In the genomic region with DNA sequence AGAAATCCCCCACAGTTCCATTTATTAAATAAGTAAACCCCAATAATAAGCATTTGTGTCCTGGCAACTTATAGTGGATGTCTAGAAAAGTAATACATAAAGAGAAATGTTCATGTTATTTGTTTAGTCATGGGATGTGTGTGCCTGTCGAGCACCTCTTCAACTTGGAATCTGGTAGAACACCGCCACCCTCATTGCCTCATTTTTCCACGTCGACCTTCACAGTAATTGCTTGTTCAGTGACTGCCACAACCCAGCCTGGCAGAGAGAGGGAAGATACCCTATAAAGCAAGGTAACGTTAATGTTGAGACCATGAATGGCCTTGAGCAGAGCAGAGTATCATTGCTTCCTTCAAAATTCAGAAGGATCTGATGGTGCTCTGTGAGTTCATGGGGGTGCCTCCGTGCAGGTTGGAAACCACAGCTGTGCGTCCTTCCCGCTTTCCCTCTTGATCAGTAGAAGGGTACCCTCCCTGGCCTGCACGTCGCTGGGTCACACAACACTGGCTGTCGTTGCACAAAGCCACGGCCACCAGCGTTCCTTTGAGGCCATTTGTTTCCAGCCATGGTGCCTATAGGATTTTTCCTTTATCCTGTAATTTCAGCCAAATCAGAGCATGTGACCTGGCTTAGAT, we compare ENCODE assay signal across 16 cellular contexts. TPM values are rescaled to one million over a fixed set of nuclear protein-coding genes. Genes with fewer than 3 reads are reported as not detected.
DNase-seq lines count a peak whose midpoint lies in the region; ATAC-seq and TF ChIP-seq lines count a peak whose summit lies in the region.
"Had no signal": no experiment of that assay in that cellular context is flagged by ENCODE, and none has a peak within 500 bp of the region (broad histone marks: within the 10 kb centered on the region; RNA-seq: fewer than 3 reads in every experiment).

No MANE protein-coding gene starts in this region.

- peak overlapping the region; percentile 22 for H3K27ac Mint-ChIP-seq in activated naive CD4-positive, alpha-beta T cell treated with anti-CD3 and anti-CD28 coated beads for 36 hours
- peak overlapping the region; percentile 37 for H3K27ac Mint-ChIP-seq in stimulated activated effector memory CD8-positive, alpha-beta T cell treated with anti-CD3 and anti-CD28 coated beads, Interleukin-12 subunit alpha, Interleukin-12 subunit beta, amount 100 ng/mL, for 72 hours
- H3K27ac Mint-ChIP-seq: activated T-helper 2 cell treated with anti-CD3 and anti-CD28 coated beads, Interferon-gamma antibody, Interleukin-2, Interleukin-4, amounts not matched to agents 10 μg/mL and 5 μg/mL and 100 μg/mL, durations not matched to agents 14 hours and 24 hours and 36 hours; HFFc6; mesothelial cell of epicardium had no signal

- H3K4me1 Mint-ChIP-seq in activated naive CD4-positive, alpha-beta T cell treated with anti-CD3 and anti-CD28 coated beads for 36 hours (ENCODE audit: low read depth) = no peaks in the 10 kb centered on the region
- peaks cover 6% of the 10 kb centered on the region for H3K4me1 Mint-ChIP-seq in stimulated activated effector memory CD8-positive, alpha-beta T cell treated with anti-CD3 and anti-CD28 coated beads, Interleukin-12 subunit alpha, Interleukin-12 subunit beta, amount 100 ng/mL, for 72 hours

- H3K27ac ChIP-seq in RWPE1 (peak overlapping the region; percentile 21), lower lobe of right lung (no peak overlapping the region)
- H3K27ac ChIP-seq: C4-2B had no signal

- H3K9me3 ChIP-seq in lower lobe of right lung = no peaks in the 10 kb centered on the region

- intact Hi-C loops in activated naive CD4-positive, alpha-beta T cell treated with anti-CD3 and anti-CD28 coated beads for 36 hours (cut with micrococcal nuclease) = no loop called here
- intact Hi-C loops in lower lobe of right lung (cut with DNase I) = no loop called here

- POLR2A ChIA-PET in RWPE1 (lab: Yijun Ruan, JAX; ENCODE audit: low non-redundant PET) = no interaction called here
- POLR2A ChIA-PET in HEK293T (lab: Yijun Ruan, JAX) = no interaction called here

- CTCF ChIA-PET in activated naive CD4-positive, alpha-beta T cell treated with anti-CD3 and anti-CD28 coated beads for 36 hours (lab: Charles Lee) = no interaction called here
- CTCF ChIA-PET in RWPE1 (lab: Yijun Ruan, JAX) (no interaction called here), HEK293T (lab: Yijun Ruan, JAX) (no interaction called here)

- peaks cover 6% of the 10 kb centered on the region for H3K36me3 Mint-ChIP-seq in activated naive CD4-positive, alpha-beta T cell treated with anti-CD3 and anti-CD28 coated beads for 36 hours (ENCODE audit: low read depth)
- H3K36me3 Mint-ChIP-seq in stimulated activated effector memory CD8-positive, alpha-beta T cell treated with anti-CD3 and anti-CD28 coated beads, Interleukin-12 subunit alpha, Interleukin-12 subunit beta, amount 100 ng/mL, for 72 hours = peaks cover 43% of the 10 kb centered on the region

- no peak overlapping the region for H3K4me3 Mint-ChIP-seq in activated naive CD4-positive, alpha-beta T cell treated with anti-CD3 and anti-CD28 coated beads for 36 hours
- H3K4me3 Mint-ChIP-seq in stimulated activated effector memory CD8-positive, alpha-beta T cell treated with anti-CD3 and anti-CD28 coated beads, Interleukin-12 subunit alpha, Interleukin-12 subunit beta, amount 100 ng/mL, for 72 hours = no peak overlapping the region
- H3K4me3 Mint-ChIP-seq: HFFc6, mesothelial cell of epicardium had no signal

- ATAC-seq in lower lobe of right lung (peak; percentile 43 to 46), HG03520 (IDR thresholded peaks at IDR 0.05; ENCODE audit: unreplicated experiment) (no peak)
- ATAC-seq in stimulated activated effector memory CD8-positive, alpha-beta T cell treated with anti-CD3 and anti-CD28 coated beads, Interleukin-12 subunit alpha, Interleukin-12 subunit beta, amount 100 ng/mL, for 72 hours = no peak
- ATAC-seq: left colon had no signal

- H3K27me3 Mint-ChIP-seq in activated naive CD4-positive, alpha-beta T cell treated with anti-CD3 and anti-CD28 coated beads for 36 hours (ENCODE audit: low read depth) = no peaks in the 10 kb centered on the region

- DNase-seq in activated naive CD4-positive, alpha-beta T cell treated with anti-CD3 and anti-CD28 coated beads for 36 hours = no peak
- DNase-seq in activated naive CD4-positive, alpha-beta T cell treated with Interleukin-2 at 50 U/mL for 16 hours = no peak
- no peak for DNase-seq in RWPE1 (ENCODE audit: low spot score)
- peak; percentile 29 for DNase-seq in lower lobe of right lung
- no peak for DNase-seq in stimulated activated effector memory CD8-positive, alpha-beta T cell treated with anti-CD3 and anti-CD28 coated beads, Interleukin-12 subunit alpha, Interleukin-12 subunit beta, amount 100 ng/mL, for 72 hours (ENCODE audit: low spot score in 2 of 2)
- no peak for DNase-seq in HEK293T (ENCODE audit: extremely low spot score)
- no peak for DNase-seq in NCI-H526 (lab: John Stamatoyannopoulos, UW)
- DNase-seq: glutamatergic neuron, HFFc6, NCI-H1092, NCI-H2029 treated with DMSO at 0.1 percent for 48 hours had no signal

- H3K36me3 ChIP-seq in lower lobe of right lung = peaks cover 26% of the 10 kb centered on the region

- TF ChIP-seq CTCF in RWPE1 (conservative IDR thresholded peaks at IDR 0.05; ENCODE audit: low read depth) (no peak), lower lobe of right lung (IDR thresholded peaks at IDR 0.05) (no peak)

- H3K4me1 ChIP-seq in lower lobe of right lung = no peaks in the 10 kb centered on the region

- no peak overlapping the region for H3K4me3 ChIP-seq in lower lobe of right lung

- H3K27me3 ChIP-seq in lower lobe of right lung (ENCODE audit: low read depth) = no peaks in the 10 kb centered on the region

- H3K9me3 Mint-ChIP-seq in activated naive CD4-positive, alpha-beta T cell treated with anti-CD3 and anti-CD28 coated beads for 36 hours = no peaks in the 10 kb centered on the region
- H3K9me3 Mint-ChIP-seq in stimulated activated effector memory CD8-positive, alpha-beta T cell treated with anti-CD3 and anti-CD28 coated beads, Interleukin-12 subunit alpha, Interleukin-12 subunit beta, amount 100 ng/mL, for 72 hours = no peaks in the 10 kb centered on the region
- H3K9me3 Mint-ChIP-seq: activated T-helper 2 cell treated with anti-CD3 and anti-CD28 coated beads, Interferon-gamma antibody, Interleukin-2, Interleukin-4, amounts not matched to agents 10 μg/mL and 5 μg/mL and 100 μg/mL, durations not matched to agents 14 hours and 24 hours and 36 hours; HFFc6; mesothelial cell of epicardium had no signal

TF ChIP-seq in HEK293T, 16 proteins besides CTCF, POLR2A, EP300 and RAD21:
- TF ChIP-seq ZNF384 (IDR thresholded peaks at IDR 0.05) = no peak
- TF ChIP-seq SUZ12 (IDR thresholded peaks at IDR 0.05) = no peak
- TF ChIP-seq ELF4 (IDR thresholded peaks at IDR 0.05) = no peak
- TF ChIP-seq FOXK2 (IDR thresholded peaks at IDR 0.05) = no peak
- no peak for TF ChIP-seq BHLHE40 (IDR thresholded peaks at IDR 0.05; ENCODE audit: borderline replicate concordance)
- no peak for TF ChIP-seq FOXM1 (IDR thresholded peaks at IDR 0.05; ENCODE audit: borderline replicate concordance)
- TF ChIP-seq SP1 (IDR thresholded peaks at IDR 0.05) = no peak
- TF ChIP-seq L3MBTL2 (conservative IDR thresholded peaks at IDR 0.05) = no peak
- TF ChIP-seq HDGF (IDR thresholded peaks at IDR 0.05; ENCODE audit: borderline replicate concordance) = no peak
- no peak for TF ChIP-seq LEF1 (IDR thresholded peaks at IDR 0.05; ENCODE audit: borderline replicate concordance)
- no peak for TF ChIP-seq NFRKB (IDR thresholded peaks at IDR 0.05)
- no peak for TF ChIP-seq ARNT (IDR thresholded peaks at IDR 0.05)
- TF ChIP-seq FOXA1 (IDR thresholded peaks at IDR 0.05) = no peak
- no peak for TF ChIP-seq CTBP1 (IDR thresholded peaks at IDR 0.05; ENCODE audit: borderline replicate concordance)
TF ChIP-seq in HEK293T: peak in this region for 0.

RNA-seq across cellular contexts. Expression of gene DNASE1, which starts 3.7 kb away (rescaled TPM):
- 10 to 100 TPM; 13.5 to 13.8 TPM for total RNA-seq in activated naive CD4-positive, alpha-beta T cell treated with anti-CD3 and anti-CD28 coated beads for 36 hours
- total RNA-seq in lower lobe of right lung = 14.3 TPM

RNA-seq across cellular contexts. Expression of gene SLX4, which starts 39.3 kb away (rescaled TPM):
- total RNA-seq in activated naive CD4-positive, alpha-beta T cell treated with anti-CD3 and anti-CD28 coated beads for 36 hours = 10 to 100 TPM; 14.0 to 14.1 TPM
- 5.7 TPM for total RNA-seq in lower lobe of right lung

Comparison
In these comparisons a context has a peak if more than half of its experiments do, and no peak if none do; other contexts are left out.
1. ATAC-seq: peak in lower lobe of right lung (2 of 2); none in stimulated activated effector memory CD8-positive, alpha-beta T cell treated with anti-CD3 and anti-CD28 coated beads, Interleukin-12 subunit alpha, Interleukin-12 subunit beta, amount 100 ng/mL, for 72 hours (single experiment) and HG03520 (single experiment).